8 cellular contexts compared by ENCODE assay signal in the genomic region with DNA sequence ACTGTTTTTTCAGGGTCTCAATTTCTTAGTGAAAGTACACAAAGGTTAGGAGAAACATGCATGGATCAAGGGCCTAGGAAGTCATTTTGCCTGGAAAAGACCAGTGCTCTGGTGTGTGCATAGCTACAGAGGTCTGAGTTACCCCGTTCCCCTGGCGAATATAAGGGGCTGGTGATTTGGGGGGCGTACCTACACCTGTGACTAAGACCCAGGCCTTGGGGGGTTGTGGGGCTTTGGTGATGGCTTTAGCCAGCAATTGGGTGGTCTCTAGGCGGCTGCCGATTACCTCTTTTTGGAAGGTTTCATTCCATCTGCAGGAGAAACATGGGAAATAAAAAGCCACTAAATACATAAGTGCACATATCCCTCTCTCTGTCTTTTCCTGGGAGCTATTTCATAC. TPM values are rescaled to one million over a fixed set of nuclear protein-coding genes. Genes with fewer than 3 reads are reported as not detected.
DNase-seq lines count a peak whose midpoint lies in the region; ATAC-seq and TF ChIP-seq lines count a peak whose summit lies in the region.

No MANE protein-coding gene starts in this region.

- in situ Hi-C loops in G401 (cut with HindIII; ENCODE audit: low sequenced_read_pairs) = no loop called here

- H3K9me3 Mint-ChIP-seq in nephron = no peaks in the 10 kb centered on the region

- TF ChIP-seq CTCF in coronary artery (IDR thresholded peaks at IDR 0.05) (no peak), nephron (IDR thresholded peaks at IDR 0.05; ENCODE audit: unreplicated experiment in 3 of 3) (no peak)

- H3K27ac Mint-ChIP-seq in nephron = peak overlapping the region; percentile 96 to 99 (median 98)

- H3K4me3 ChIP-seq in BLaER1 (peak overlapping the region; percentile 79), MG63 (peak overlapping the region; percentile 78), coronary artery (peak overlapping the region; percentile 80)

- H3K36me3 ChIP-seq in BLaER1 = peaks cover 43% of the 10 kb centered on the region
- peaks cover 28% of the 10 kb centered on the region for H3K36me3 ChIP-seq in MG63

- H3K4me1 ChIP-seq in BLaER1 = peaks cover 73% of the 10 kb centered on the region

- H4K20me1 ChIP-seq in BLaER1 = no peaks in the 10 kb centered on the region; the same call in 1 of the 2 replicates

- no peak for DNase-seq in MG63
- no peak for DNase-seq in coronary artery (ENCODE audit: low spot score)
- DNase-seq in G401 (ENCODE audit: low spot score) = no peak
- no peak for DNase-seq in NCI-H526 treated with DMSO at 0.1 percent for 48 hours (lab: John Stamatoyannopoulos, UW)
- no peak for DNase-seq in foreskin melanocyte

- H3K27me3 Mint-ChIP-seq in nephron (ENCODE audit: low read depth) = no peaks in the 10 kb centered on the region

- ATAC-seq in GM21619 (IDR thresholded peaks at IDR 0.05; ENCODE audit: unreplicated experiment) = no peak

- H3K27me3 ChIP-seq in BLaER1 = no peaks in the 10 kb centered on the region
- H3K27me3 ChIP-seq in MG63 = no peaks in the 10 kb centered on the region

- peak overlapping the region; percentile 95 for H3K4me2 ChIP-seq in BLaER1

- peaks cover 15% of the 10 kb centered on the region for H3K4me1 Mint-ChIP-seq in nephron

- H3K27ac ChIP-seq in BLaER1 = peak overlapping the region; percentile 97
- H3K27ac ChIP-seq in coronary artery = peak overlapping the region; percentile 98

- H3K9me3 ChIP-seq in BLaER1 = peaks cover 22% of the 10 kb centered on the region
- H3K9me3 ChIP-seq in MG63 = no peaks in the 10 kb centered on the region

- H3K9ac ChIP-seq in BLaER1 = peak overlapping the region; percentile 91

- peak overlapping the region; percentile 92 to 94 (median 92) for H3K4me3 Mint-ChIP-seq in nephron

- H3K36me3 Mint-ChIP-seq in nephron (ENCODE audit: low read depth) = peaks cover 44% of the 10 kb centered on the region

RNA-seq across cellular contexts. Expression of a gene that starts 1.1 kb away (rescaled TPM):
- 16.8 and 32.0 TPM in 2 replicates for total RNA-seq in MG63 (2014; rRNA removed; shearing (Covaris generic); ENCODE audit: low replicate concordance)
- total RNA-seq in G401 (2014; rRNA removed; shearing (Covaris generic)) = 49.2 and 56.4 TPM in 2 replicates

RNA-seq across cellular contexts. Expression of a gene that starts 11.7 kb away (rescaled TPM):
- 19.1 and 30.7 TPM in 2 replicates for total RNA-seq in MG63 (2014; rRNA removed; shearing (Covaris generic); ENCODE audit: low replicate concordance)
- total RNA-seq in G401 (2014; rRNA removed; shearing (Covaris generic)) = 41.9 and 54.9 TPM in 2 replicates

RNA-seq across cellular contexts. Expression of a gene that starts 12.0 kb away (rescaled TPM):
- total RNA-seq in MG63 (2014; rRNA removed; shearing (Covaris generic); ENCODE audit: low replicate concordance) = 2.0 TPM in 1 of 2 replicates, not detected in the other
- 0.25 and 0.88 TPM in 2 replicates for total RNA-seq in G401 (2014; rRNA removed; shearing (Covaris generic))

RNA-seq across cellular contexts. Expression of a gene that starts 42.7 kb away (rescaled TPM):
- 0.30 TPM in 1 of 2 replicates, not detected in the other for total RNA-seq in MG63 (2014; rRNA removed; shearing (Covaris generic); ENCODE audit: low replicate concordance)
- 19.7 and 24.1 TPM in 2 replicates for total RNA-seq in G401 (2014; rRNA removed; shearing (Covaris generic))
